3 cellular contexts compared by ENCODE assay signal in the genomic region with DNA sequence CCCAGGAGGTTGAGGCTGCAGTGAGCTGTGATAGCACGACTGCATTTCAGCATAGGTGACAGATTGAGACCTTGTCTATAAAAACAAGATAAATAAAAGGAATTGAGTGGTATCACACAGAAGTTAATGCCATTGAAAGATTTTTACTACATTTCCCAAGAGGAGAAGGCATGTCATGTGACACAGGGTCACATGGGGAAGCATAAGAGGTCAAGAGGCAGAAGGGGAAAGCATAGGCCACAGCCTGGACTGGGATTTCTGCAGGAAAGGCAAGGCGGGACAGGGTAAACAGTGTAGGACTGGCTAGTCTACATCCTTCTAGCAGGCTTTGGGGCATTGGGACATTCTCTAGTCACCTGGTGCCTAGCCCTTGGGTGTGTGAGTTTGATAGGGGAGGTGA.
TF ChIP-seq lines count a peak whose summit lies in the region.

No MANE protein-coding gene starts in this region.

TF ChIP-seq in A549, 52 proteins besides CTCF, POLR2A, EP300 and RAD21:
- TF ChIP-seq ELK1 (IDR thresholded peaks at IDR 0.05; ENCODE audit: low read depth, low read length): no peak
- TF ChIP-seq USF2 (IDR thresholded peaks at IDR 0.05): peak; percentile 17; the same call in 1 of the 2 replicates

TF ChIP-seq in WTC11, 78 proteins besides CTCF, POLR2A, EP300 and RAD21:
- peak; percentile 79 for TF ChIP-seq USF1 (CRISPR knock-in tag; IDR thresholded peaks at IDR 0.05)
- TF ChIP-seq ZBTB43 (CRISPR knock-in tag; IDR thresholded peaks at IDR 0.05): no peak
- TF ChIP-seq USF2 (CRISPR knock-in tag; IDR thresholded peaks at IDR 0.05): peak; percentile 71
- TF ChIP-seq FOXK1 (CRISPR knock-in tag; IDR thresholded peaks at IDR 0.05): no peak

TF ChIP-seq in H1, 55 proteins besides CTCF, POLR2A, EP300 and RAD21 (continued from another document):
- TF ChIP-seq USF2 (IDR thresholded peaks at IDR 0.05; ENCODE audit: low read length) (peak; percentile 69), CREB1 (IDR thresholded peaks at IDR 0.05) (no peak), KDM5A (IDR thresholded peaks at IDR 0.05; ENCODE audit: low read length) (no peak)
